8 cellular contexts compared by ENCODE assay signal in genomic region chr1:149811890-149812829, GRCh38. TPM values are rescaled to one million over a fixed set of nuclear protein-coding genes. Genes with fewer than 3 reads are reported as not detected.
DNase-seq lines count a peak whose midpoint lies in the region; ATAC-seq, FAIRE-seq and TF ChIP-seq lines count a peak whose summit lies in the region.
"Not testable (repeated sequence)": the region's sequence is repeated elsewhere in the genome, so short reads cannot be mapped to it uniquely, and the experiment has no call there.

No MANE protein-coding gene starts in this region.

- not testable (repeated sequence) for H3K27me3 ChIP-seq in H1 (replicated peaks in 1 of 4; ENCODE audit: control insufficient read depth in 3 of 4, extremely low read depth in 1 of 4, insufficient read depth in 3 of 4, low read length in 3 of 4); mesendoderm (ENCODE audit: insufficient read depth, low read length, poor library complexity)

- CTCF ChIA-PET in H1 (lab: Charles Lee; ENCODE audit: partially characterized antibody): not testable (repeated sequence)

- H2BK20ac ChIP-seq in H1 (ENCODE audit: low read length): not testable (repeated sequence)

- H3K27ac ChIP-seq in H1 (ENCODE audit: low read depth, low read length); mesendoderm (ENCODE audit: low read depth, low read length): not testable (repeated sequence)

- H2BK5ac ChIP-seq in H1 (ENCODE audit: low read depth, low read length); mesendoderm (ENCODE audit: low read length): not testable (repeated sequence)

- H3K56ac ChIP-seq in H1 (replicated peaks; ENCODE audit: insufficient read length, low read depth, low read length): not testable (repeated sequence)
- peak overlapping the region; percentile 25 for H3K56ac ChIP-seq in mesendoderm (ENCODE audit: low read length)

- 1% methylated on average over 30 of the region's 55 CpGs; no CpG with 5 or more reads in 1 of the 2 experiments for WGBS in H1 (ENCODE audit: extremely low coverage in 1 of 2, insufficient coverage in 1 of 2, insufficient read length in 1 of 2, insufficient replicate concordance in 2 of 2, low coverage in 1 of 2, low lambda C conversion rate in 2 of 2, missing lambda C conversion rate in 1 of 2), 2 experiments
- no CpG with 5 or more reads among the region's 55 CpGs for WGBS in mesendoderm (ENCODE audit: extremely low coverage, insufficient coverage, low lambda C conversion rate)

- H4K5ac ChIP-seq in H1 (ENCODE audit: insufficient read length, low read depth, low read length); mesendoderm (ENCODE audit: low read length): not testable (repeated sequence)

- peak overlapping the region in 3 of 4 experiments; percentile 30 to 69 (median 63); a peak in 7 of 8 replicates for H3K4me3 ChIP-seq in H1 (ENCODE audit: extremely low read depth in 1 of 4, insufficient read depth in 2 of 4, low read depth in 3 of 4, low read length in 4 of 4)
- not testable (repeated sequence) for H3K4me3 ChIP-seq in mesendoderm (ENCODE audit: low read length)

- not testable (repeated sequence) for H3K36me3 ChIP-seq in H1 (ENCODE audit: control insufficient read depth in 2 of 4, insufficient read depth in 4 of 4, low read length in 3 of 4); mesendoderm (ENCODE audit: control insufficient read depth, insufficient read depth, low read length)

- not testable (repeated sequence) for H4K8ac ChIP-seq in H1 (ENCODE audit: extremely low read depth, insufficient read depth, low read length); mesendoderm (ENCODE audit: low read depth, low read length)

- TF ChIP-seq CTCF in H1 (IDR thresholded peaks at IDR 0.05; ENCODE audit: control extremely low read depth in 1 of 3, insufficient read depth in 1 of 3, low read depth in 1 of 3, low read length in 3 of 3): not testable (repeated sequence)

- H3K18ac ChIP-seq in H1 (ENCODE audit: extremely low read depth, low read length); mesendoderm (ENCODE audit: low read length): not testable (repeated sequence)

- H2AK5ac ChIP-seq in H1 (ENCODE audit: low read depth, low read length); mesendoderm (ENCODE audit: low read length): not testable (repeated sequence)

- DNase-seq in CMK (ENCODE audit: low read depth): peak; percentile 75
- DNase-seq in HS-5 (ENCODE audit: low read depth): peak; percentile 79
- peak; percentile 76 for DNase-seq in NK-92 treated with Interleukin-12 subunit alpha and Interleukin-12 subunit beta, amount 100 ng/mL, for 24 hours (lab: John Stamatoyannopoulos, UW)
- DNase-seq in activated CD8-positive, alpha-beta memory T cell treated with anti-CD3 and anti-CD28 coated beads for 24 hours: peak; percentile 92
- DNase-seq in H1 (ENCODE audit: low read depth in 1 of 2, low spot score in 2 of 2): peak in 1 of 2 experiments; percentile 83
- DNase-seq in mesendoderm: peak; percentile 97
- peak; percentile 69 for DNase-seq in stimulated activated CD8-positive, alpha-beta memory T cell treated with anti-CD3 and anti-CD28 coated beads, Interleukin-12 subunit alpha, Interleukin-12 subunit beta, amount 100 ng/mL, for 1 hour (ENCODE audit: low read depth)

- not testable (repeated sequence) for H3K79me2 ChIP-seq in H1 (ENCODE audit: control insufficient read depth in 1 of 2, insufficient read depth in 2 of 2, low read length in 2 of 2); mesendoderm (ENCODE audit: control insufficient read depth, insufficient read depth, low read length)

- not testable (repeated sequence) for H2BK120ac ChIP-seq in H1 (replicated peaks; ENCODE audit: low read depth, low read length); mesendoderm (ENCODE audit: low read depth, low read length)

- not testable (repeated sequence) for H2BK12ac ChIP-seq in H1 (ENCODE audit: low read depth, low read length)

- H3K23me2 ChIP-seq in H1 (ENCODE audit: low read depth, low read length): not testable (repeated sequence)

- not testable (repeated sequence) for H3K9me3 ChIP-seq in H1 (ENCODE audit: insufficient read depth in 2 of 2, low read depth in 1 of 2, low read length in 1 of 2)

- POLR2A ChIA-PET in H1 (lab: Charles Lee; ENCODE audit: partially characterized antibody): interaction anchor here (0.8 to 2.9 kb wide), 4 partner anchors 31 to 205 kb away, joined by 3 to 18 read pairs (median 8); a partner anchor contains a TSS

- not testable (repeated sequence) for H4K20me1 ChIP-seq in H1 (replicated peaks in 1 of 2; ENCODE audit: control insufficient read depth in 1 of 2, insufficient read depth in 2 of 2, low read length in 2 of 2)

- not testable (repeated sequence) for TF ChIP-seq RAD21 in H1 (IDR thresholded peaks at IDR 0.05 in 1 of 2, conservative IDR thresholded peaks at IDR 0.05 in 1 of 2; ENCODE audit: low read depth in 2 of 2, low read length in 2 of 2)

- not testable (repeated sequence) for H3K4me1 ChIP-seq in H1 (replicated peaks in 1 of 4; ENCODE audit: control insufficient read depth in 3 of 4, insufficient read depth in 4 of 4, low read length in 3 of 4); mesendoderm (ENCODE audit: control insufficient read depth, low read depth, low read length)

- TF ChIP-seq EP300 in H1 (IDR thresholded peaks at IDR 0.05; ENCODE audit: borderline replicate concordance in 1 of 2, low read depth in 2 of 2, low read length in 2 of 2): not testable (repeated sequence)

- H3K4me2 ChIP-seq in H1 (ENCODE audit: insufficient read depth in 1 of 2, low read depth in 2 of 2, low read length in 2 of 2): peak overlapping the region; percentile 54 to 69
- H3K4me2 ChIP-seq in mesendoderm (ENCODE audit: low read length): not testable (repeated sequence)

- not testable (repeated sequence) for H3K23ac ChIP-seq in H1 (ENCODE audit: insufficient read length); mesendoderm (ENCODE audit: low read length)

- peak overlapping the region in 2 of 4 experiments; percentile 37 to 79; a peak in 4 of 7 replicates for H3K9ac ChIP-seq in H1 (replicated peaks in 1 of 4; ENCODE audit: extremely low read depth in 1 of 4, low read depth in 3 of 4, low read length in 3 of 4)
- not testable (repeated sequence) for H3K9ac ChIP-seq in mesendoderm (ENCODE audit: low read length)

- H3K4ac ChIP-seq in H1 (replicated peaks; ENCODE audit: insufficient read length, low read depth, low read length); mesendoderm (ENCODE audit: low read depth, low read length): not testable (repeated sequence)

- H4K91ac ChIP-seq in H1 (replicated peaks; ENCODE audit: insufficient read length, low read length): not testable (repeated sequence)

- not testable (repeated sequence) for H3K14ac ChIP-seq in H1 (ENCODE audit: insufficient read length)

- FAIRE-seq in H1 (lab: Jason Lieb, UNC): not testable (repeated sequence)

- H2AFZ ChIP-seq in H1 (ENCODE audit: low read length): not testable (repeated sequence)

- H2BK15ac ChIP-seq in H1 (ENCODE audit: low read length); mesendoderm (replicated peaks; ENCODE audit: low read depth): not testable (repeated sequence)

- ATAC-seq in GM21360 (IDR thresholded peaks at IDR 0.05; ENCODE audit: unreplicated experiment): peak; percentile 79

- peak; percentile 69 to 78; a peak in 2 of 3 replicates for TF ChIP-seq POLR2A in H1 (IDR thresholded peaks at IDR 0.05; ENCODE audit: control extremely low read depth in 1 of 2, low read depth in 2 of 2, low read length in 2 of 2)

- not testable (repeated sequence) for H3K79me1 ChIP-seq in H1 (ENCODE audit: low read depth, low read length); mesendoderm (ENCODE audit: low read length)

TF ChIP-seq in H1, 55 proteins besides CTCF, POLR2A, EP300 and RAD21:
- TF ChIP-seq SP1 (IDR thresholded peaks at IDR 0.05; ENCODE audit: low read depth, low read length) (peak; percentile 83), GTF2F1 (IDR thresholded peaks at IDR 0.05; ENCODE audit: borderline replicate concordance, low read depth, low read length) (peak; percentile 68; the same call in 1 of the 2 replicates), TBP (IDR thresholded peaks at IDR 0.05; ENCODE audit: low read depth, low read length) (peak; percentile 94), TAF1 (IDR thresholded peaks at IDR 0.05; ENCODE audit: low read depth, low read length) (peak; percentile 70; the same call in 1 of the 2 replicates)

RNA-seq across cellular contexts. Expression of gene FCGR1A, which starts 29.7 kb away (rescaled TPM):
- not detected in 2 replicates for total RNA-seq in H1 (2021; fragmentation: NEBNext Ultra II Directional; extraction: Animal tissue kit (Norgen Biotek cat#: 25700))
- not detected in 2 replicates for polyA plus RNA-seq in H1 (2011; rRNA removed)
- not detected for polyA plus RNA-seq in H1 (2011; cell fraction: cytosol; rRNA removed)
- polyA plus RNA-seq in H1 (2011; cell fraction: nucleus; rRNA removed): not detected
- polyA plus RNA-seq in H1 (2012, experiment 1 of 2): 0.48 TPM in 1 of 4 replicates, not detected in the others
- polyA plus RNA-seq in H1 (2012, experiment 2 of 2): not detected
- polyA plus RNA-seq in H1 (2013, experiment 1 of 2): not detected
- not detected for polyA plus RNA-seq in H1 (2013, experiment 2 of 2)
- not detected in 2 replicates for polyA minus RNA-seq in H1 (2011; rRNA and poly(A)+ RNA removed)
- not detected for polyA minus RNA-seq in H1 (2011; cell fraction: cytosol; rRNA and poly(A)+ RNA removed)
- not detected for polyA minus RNA-seq in H1 (2011; cell fraction: nucleus; rRNA and poly(A)+ RNA removed)
- polyA plus RNA-seq in mesendoderm (2013, experiment 1 of 2): not detected
- polyA plus RNA-seq in mesendoderm (2013, experiment 2 of 2): not detected
